23 cellular contexts compared by ENCODE assay signal in the genomic region with DNA sequence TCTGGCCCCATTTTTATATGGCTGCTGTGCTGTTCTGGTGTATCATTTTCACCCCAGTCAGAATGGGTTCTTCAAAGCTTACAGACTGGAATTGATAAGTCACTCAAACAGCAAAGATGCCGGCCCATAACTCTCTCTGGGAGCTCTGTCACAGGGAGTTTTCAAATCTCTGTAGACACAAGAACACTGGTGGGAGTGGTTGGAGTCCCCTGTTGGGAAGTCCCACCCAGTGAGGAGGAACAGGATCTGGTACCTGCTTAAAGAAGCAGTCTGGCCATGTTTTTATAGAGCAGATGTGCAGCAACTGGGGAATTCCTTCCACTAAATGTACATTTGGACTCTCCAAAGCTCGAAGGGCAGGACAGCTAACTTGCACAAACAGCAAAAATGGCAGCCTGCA.
"Had no signal": no experiment of that assay in that cellular context is flagged by ENCODE, and none has a peak within 500 bp of the region (broad histone marks: within the 10 kb centered on the region; RNA-seq: fewer than 3 reads in every experiment).

No MANE protein-coding gene starts in this region.

- H3K36me3 ChIP-seq: left ventricle myocardium inferior, spleen, tibial artery, upper lobe of right lung, vagina had no signal

- ATAC-seq: foreskin keratinocyte; left cardiac atrium; psoas muscle; sciatic nerve; stimulated activated memory B cell treated with anti-CD40 and anti-IgM and Interleukin-4, amounts not matched to agents 10 μg/mL and 1 μg/mL and 100 μg/mL, for 72 hours; upper lobe of right lung had no signal

- H3K4me2 ChIP-seq: hepatocyte had no signal

- H3K4me1 ChIP-seq: foreskin keratinocyte, left ventricle myocardium inferior, psoas muscle, spleen, tibial artery, upper lobe of right lung, vagina had no signal

- H3K4me3 ChIP-seq: hepatocyte, left ventricle myocardium inferior, lung, psoas muscle, spleen, tibial artery, upper lobe of right lung, vagina had no signal

- H3K27me3 ChIP-seq: foreskin keratinocyte, hepatocyte, spleen, tibial artery, upper lobe of right lung, vagina had no signal

- H2AFZ ChIP-seq: hepatocyte had no signal

- DNase-seq: effector CD4-positive, alpha-beta T cell; endodermal cell; erythroblast; foreskin keratinocyte; head of caudate nucleus; kidney; left cardiac atrium; left ventricle myocardium inferior; mesendoderm; naive B cell; psoas muscle; retina; spleen; stimulated activated CD4-positive, alpha-beta T cell treated with anti-CD3 and anti-CD28 coated beads, Interleukin-15, amount 100 ng/mL, for 24 hours; stimulated activated CD4-positive, alpha-beta T cell treated with anti-CD3 and anti-CD28 coated beads, Interleukin-1b, Interleukin-23, amount 100 ng/mL, for 48 hours; stimulated activated CD4-positive, alpha-beta T cell treated with anti-CD3 and anti-CD28 coated beads, Interleukin-4, amount 100 ng/mL, for 24 hours; tibial artery; upper lobe of right lung had no signal

- H3K27ac ChIP-seq: foreskin keratinocyte, hepatocyte, left ventricle myocardium inferior, psoas muscle, spleen, tibial artery, upper lobe of right lung, vagina had no signal

- H3K9me3 ChIP-seq: left ventricle myocardium inferior, psoas muscle, spleen, tibial artery, upper lobe of right lung, vagina had no signal
